ENCODE assay signal across 8 cellular contexts in the genomic region with DNA sequence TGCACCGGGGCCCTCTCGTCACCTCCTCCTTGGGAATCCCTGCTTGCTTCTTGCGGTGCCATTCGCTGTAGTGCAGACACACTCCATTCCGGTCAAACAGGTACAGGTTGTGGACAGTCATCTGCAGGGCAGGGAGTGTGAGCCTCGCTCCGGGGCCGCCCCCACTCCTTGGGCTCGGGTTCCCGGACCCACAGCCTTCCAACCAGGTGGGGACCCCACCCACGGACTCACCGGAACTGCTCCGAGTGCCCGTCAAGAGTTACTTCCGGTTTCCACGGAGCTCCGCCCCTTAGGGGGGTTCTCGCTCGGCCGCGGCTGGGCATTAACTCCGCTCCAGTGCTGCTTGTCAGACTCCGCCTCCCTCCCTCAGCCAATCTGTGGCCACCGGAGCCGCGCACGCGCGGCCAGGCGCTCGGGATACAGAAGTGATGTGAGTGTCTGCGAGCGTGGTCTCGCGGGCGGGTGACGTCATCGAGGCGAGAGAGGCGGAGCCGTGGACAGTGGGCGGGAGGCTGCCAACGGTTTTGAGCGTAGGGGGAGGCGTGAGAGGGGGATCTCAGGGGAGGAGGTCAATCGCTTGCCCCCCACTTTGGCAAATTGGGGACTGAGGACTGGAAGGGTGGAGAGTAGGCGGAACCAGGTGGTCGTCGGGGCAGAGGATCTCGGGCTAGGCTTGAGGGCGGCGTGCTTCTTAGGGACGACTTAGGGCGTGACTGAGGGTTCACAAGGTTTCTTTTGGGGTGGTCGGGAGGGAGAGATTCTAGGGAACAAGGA. TPM values are rescaled to one million over a fixed set of nuclear protein-coding genes. Genes with fewer than 3 reads are reported as not detected.
A peak's percentile ranks its signal among the peaks of the same experiment; 100 is the strongest.
DNase-seq lines count a peak whose midpoint lies in the region; ATAC-seq, FAIRE-seq and TF ChIP-seq lines count a peak whose summit lies in the region.

Gene CNTROB (plus strand): TSS at position 498 of the 774 bp plus-strand sequence. CDS start 874 bp downstream, outside the sequence.
A gene with protein sequence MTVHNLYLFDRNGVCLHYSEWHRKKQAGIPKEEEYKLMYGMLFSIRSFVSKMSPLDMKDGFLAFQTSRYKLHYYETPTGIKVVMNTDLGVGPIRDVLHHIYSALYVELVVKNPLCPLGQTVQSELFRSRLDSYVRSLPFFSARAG (minus strand): TSS at position 238 of the 774 bp plus-strand sequence. CDS start 117 bp downstream, at position 121.

- H3K4me1 Mint-ChIP-seq in activated CD8-positive, alpha-beta memory T cell treated with anti-CD3 and anti-CD28 coated beads, Interleukin-2, amount 10 ng/mL, durations not matched to agents 7 days and 5 days = peaks cover 54% of the 10 kb centered on the region

- CTCF ChIA-PET in activated CD8-positive, alpha-beta memory T cell treated with anti-CD3 and anti-CD28 coated beads, Interleukin-2, amount 10 ng/mL, durations not matched to agents 7 days and 5 days (lab: Charles Lee) = interaction anchor here (0.6 to 12.2 kb wide), 25 partner anchors 9 to 244 kb away, joined by 3 to 130 read pairs (median 6); partner anchors contain the start of genes NAA38, RNF227 and TP53
- CTCF ChIA-PET in H1 (lab: Charles Lee; ENCODE audit: partially characterized antibody) = interaction anchor here (0.6 to 5.7 kb wide), 25 partner anchors 9 to 253 kb away, joined by 3 to 33 read pairs (median 4); no protein-coding TSS in a partner anchor

- H3K4me3 ChIP-seq in NT2/D1 (ENCODE audit: insufficient read length, low read depth) (peak within 1 kb of the TSS; percentile 86), H1 (ENCODE audit: extremely low read depth in 1 of 4, insufficient read depth in 2 of 4, low read depth in 3 of 4, low read length in 4 of 4) (peak within 1 kb of the TSS; percentile 80 to 95 (median 89)), mesendoderm (ENCODE audit: low read length) (peak within 1 kb of the TSS; percentile 94)

- H3K56ac ChIP-seq in H1 (replicated peaks; ENCODE audit: insufficient read length, low read depth, low read length) (peak within 1 kb of the TSS; percentile 4), mesendoderm (ENCODE audit: low read length) (peak within 1 kb of the TSS; percentile 100)

- H3K36me3 Mint-ChIP-seq in activated CD8-positive, alpha-beta memory T cell treated with anti-CD3 and anti-CD28 coated beads, Interleukin-2, amount 10 ng/mL, durations not matched to agents 7 days and 5 days = peaks cover 28% of the 10 kb centered on the region

- H2AK5ac ChIP-seq in H1 (ENCODE audit: low read depth, low read length) = no peak within 1 kb of the TSS
- no peak within 1 kb of the TSS for H2AK5ac ChIP-seq in mesendoderm (ENCODE audit: low read length)

- no peak for TF ChIP-seq POLR2A in H1 (IDR thresholded peaks at IDR 0.05; ENCODE audit: control extremely low read depth in 1 of 2, low read depth in 2 of 2, low read length in 2 of 2)

- no peak within 1 kb of the TSS for H4K8ac ChIP-seq in H1 (ENCODE audit: extremely low read depth, insufficient read depth, low read length)
- H4K8ac ChIP-seq in mesendoderm (ENCODE audit: low read depth, low read length) = no peak within 1 kb of the TSS

- TF ChIP-seq EP300 in H1 (IDR thresholded peaks at IDR 0.05; ENCODE audit: borderline replicate concordance in 1 of 2, low read depth in 2 of 2, low read length in 2 of 2) = no peak

- peak within 1 kb of the TSS; percentile 16; the same call in 1 of the 2 replicates for H3K27ac ChIP-seq in H1 (ENCODE audit: low read depth, low read length)
- no peak within 1 kb of the TSS for H3K27ac ChIP-seq in mesendoderm (ENCODE audit: low read depth, low read length)

- H2AFZ ChIP-seq in H1 (ENCODE audit: low read length) = peak within 1 kb of the TSS; percentile 93

- ATAC-seq in GM21381 (IDR thresholded peaks at IDR 0.05; ENCODE audit: unreplicated experiment) = peak; percentile 90
- peak; percentile 97 for ATAC-seq in activated CD8-positive, alpha-beta memory T cell treated with anti-CD3 and anti-CD28 coated beads, Interleukin-2, amount 10 ng/mL, durations not matched to agents 7 days and 5 days

- H2BK12ac ChIP-seq in H1 (ENCODE audit: low read depth, low read length) = no peak within 1 kb of the TSS

- H3K4ac ChIP-seq in H1 (replicated peaks; ENCODE audit: insufficient read length, low read depth, low read length) = peak within 1 kb of the TSS; percentile 64
- no peak within 1 kb of the TSS for H3K4ac ChIP-seq in mesendoderm (ENCODE audit: low read depth, low read length)

- TF ChIP-seq CTCF in H1 (IDR thresholded peaks at IDR 0.05; ENCODE audit: control extremely low read depth in 1 of 3, insufficient read depth in 1 of 3, low read depth in 1 of 3, low read length in 3 of 3) = peak in 1 of 3 experiments; percentile 6; a peak in 1 of 4 replicates

- no peak for TF ChIP-seq RAD21 in H1 (IDR thresholded peaks at IDR 0.05 in 1 of 2, conservative IDR thresholded peaks at IDR 0.05 in 1 of 2; ENCODE audit: low read depth in 2 of 2, low read length in 2 of 2)

- H3K4me2 ChIP-seq in H1 (ENCODE audit: insufficient read depth in 1 of 2, low read depth in 2 of 2, low read length in 2 of 2) (peak within 1 kb of the TSS; percentile 96 to 98), mesendoderm (ENCODE audit: low read length) (peak within 1 kb of the TSS; percentile 96)

- H3K79me2 ChIP-seq in H1 (ENCODE audit: control insufficient read depth in 1 of 2, insufficient read depth in 2 of 2, low read length in 2 of 2) = 0 out of 4 replicates have a peak, but pooled peaks cover 0 to 4% of the 10 kb centered on the region in 2 experiments
- peaks cover 2% of the 10 kb centered on the region for H3K79me2 ChIP-seq in mesendoderm (ENCODE audit: control insufficient read depth, insufficient read depth, low read length)

- peak within 1 kb of the TSS; percentile 81 for H4K5ac ChIP-seq in H1 (ENCODE audit: insufficient read length, low read depth, low read length)
- no peak within 1 kb of the TSS for H4K5ac ChIP-seq in mesendoderm (ENCODE audit: low read length)

- H3K27me3 ChIP-seq in NT2/D1 (ENCODE audit: insufficient read depth, insufficient read length) = peaks cover 13% of the 10 kb centered on the region
- H3K27me3 ChIP-seq in H1 (replicated peaks in 1 of 4; ENCODE audit: control insufficient read depth in 3 of 4, extremely low read depth in 1 of 4, insufficient read depth in 3 of 4, low read length in 3 of 4) = peaks cover 11 to 28% (median 25%) of the 10 kb centered on the region in 4 experiments
- H3K27me3 ChIP-seq in mesendoderm (ENCODE audit: insufficient read depth, low read length, poor library complexity) = peaks cover 8% of the 10 kb centered on the region

- H3K79me1 ChIP-seq in H1 (ENCODE audit: low read depth, low read length) = no peaks in the 10 kb centered on the region
- peaks cover 9% of the 10 kb centered on the region for H3K79me1 ChIP-seq in mesendoderm (ENCODE audit: low read length)

- H3K27ac Mint-ChIP-seq in activated CD8-positive, alpha-beta memory T cell treated with anti-CD3 and anti-CD28 coated beads, Interleukin-2, amount 10 ng/mL, durations not matched to agents 7 days and 5 days = peak within 1 kb of the TSS; percentile 97

- POLR2A ChIA-PET in H1 (lab: Charles Lee; ENCODE audit: partially characterized antibody) = interaction anchor here (0.5 to 3.3 kb wide), 12 partner anchors 9 to 246 kb away, joined by 3 to 11 read pairs (median 4); partner anchors contain the start of genes NAA38 and RNF227

- no peak for FAIRE-seq in H1 (lab: Jason Lieb, UNC)

- H2BK120ac ChIP-seq in H1 (replicated peaks; ENCODE audit: low read depth, low read length) = no peak within 1 kb of the TSS
- H2BK120ac ChIP-seq in mesendoderm (ENCODE audit: low read depth, low read length) = no peak within 1 kb of the TSS

- H4K91ac ChIP-seq in H1 (replicated peaks; ENCODE audit: insufficient read length, low read length) = peak within 1 kb of the TSS; percentile 48

- H4K20me1 ChIP-seq in H1 (replicated peaks in 1 of 2; ENCODE audit: control insufficient read depth in 1 of 2, insufficient read depth in 2 of 2, low read length in 2 of 2) = peaks cover 0 to 5% of the 10 kb centered on the region in 2 experiments

- H2BK5ac ChIP-seq in H1 (ENCODE audit: low read depth, low read length) = peak within 1 kb of the TSS; percentile 84; the same call in 1 of the 2 replicates
- H2BK5ac ChIP-seq in mesendoderm (ENCODE audit: low read length) = peak within 1 kb of the TSS; percentile 81

- H2BK20ac ChIP-seq in H1 (ENCODE audit: low read length) = no peak within 1 kb of the TSS

- WGBS in H1 (ENCODE audit: extremely low coverage in 1 of 2, insufficient coverage in 1 of 2, insufficient read length in 1 of 2, insufficient replicate concordance in 2 of 2, low coverage in 1 of 2, low lambda C conversion rate in 2 of 2, missing lambda C conversion rate in 1 of 2), 2 experiments = 2% methylated on average over 42 of the region's 55 CpGs; no CpG with 5 or more reads in 1 of the 2 experiments
- WGBS in mesendoderm (ENCODE audit: extremely low coverage, insufficient coverage, low lambda C conversion rate) = no CpG with 5 or more reads among the region's 55 CpGs

- H2BK15ac ChIP-seq in H1 (ENCODE audit: low read length) (no peak within 1 kb of the TSS), mesendoderm (replicated peaks; ENCODE audit: low read depth) (no peak within 1 kb of the TSS)

- peak within 1 kb of the TSS; percentile 85 for H3K9ac ChIP-seq in NT2/D1 (ENCODE audit: insufficient read length, low read depth)
- peak within 1 kb of the TSS in 3 of 4 experiments; percentile 31 to 69 (median 67); a peak in 6 of 7 replicates for H3K9ac ChIP-seq in H1 (replicated peaks in 1 of 4; ENCODE audit: extremely low read depth in 1 of 4, low read depth in 3 of 4, low read length in 3 of 4)
- H3K9ac ChIP-seq in mesendoderm (ENCODE audit: low read length) = peak within 1 kb of the TSS; percentile 98

- H3K9me3 ChIP-seq in NT2/D1 (ENCODE audit: insufficient read depth, low read length) = no peaks in the 10 kb centered on the region
- no peaks in the 10 kb centered on the region for H3K9me3 ChIP-seq in H1 (ENCODE audit: insufficient read depth in 2 of 2, low read depth in 1 of 2, low read length in 1 of 2)

- H3K14ac ChIP-seq in H1 (ENCODE audit: insufficient read length) = no peak within 1 kb of the TSS

- H3K36me3 ChIP-seq in NT2/D1 (ENCODE audit: insufficient read depth, insufficient read length, low read length) = peaks cover 27% of the 10 kb centered on the region
- H3K36me3 ChIP-seq in H1 (ENCODE audit: control insufficient read depth in 2 of 4, insufficient read depth in 4 of 4, low read length in 3 of 4) = peaks cover 3 to 16% (median 7%) of the 10 kb centered on the region in 4 experiments; a peak in 4 of 8 replicates
- H3K36me3 ChIP-seq in mesendoderm (ENCODE audit: control insufficient read depth, insufficient read depth, low read length) = no peaks in the 10 kb centered on the region

- no peak within 1 kb of the TSS for H3K23ac ChIP-seq in H1 (ENCODE audit: insufficient read length)
- H3K23ac ChIP-seq in mesendoderm (ENCODE audit: low read length) = peak within 1 kb of the TSS; percentile 97

- H3K4me3 Mint-ChIP-seq in activated CD8-positive, alpha-beta memory T cell treated with anti-CD3 and anti-CD28 coated beads, Interleukin-2, amount 10 ng/mL, durations not matched to agents 7 days and 5 days = peak within 1 kb of the TSS; percentile 97

- H3K18ac ChIP-seq in H1 (ENCODE audit: extremely low read depth, low read length) = peak within 1 kb of the TSS; percentile 97
- no peak within 1 kb of the TSS for H3K18ac ChIP-seq in mesendoderm (ENCODE audit: low read length)

- no peaks in the 10 kb centered on the region for H3K9me3 Mint-ChIP-seq in activated CD8-positive, alpha-beta memory T cell treated with anti-CD3 and anti-CD28 coated beads, Interleukin-2, amount 10 ng/mL, durations not matched to agents 7 days and 5 days (ENCODE audit: low read depth)

- DNase-seq in COR-L47 (lab: John Stamatoyannopoulos, UW) = peak; percentile 92
- peak; percentile 56 to 100 (median 99) for DNase-seq in HUDEP-2 (lab: John Stamatoyannopoulos, UW; ENCODE audit: unreplicated experiment in 76 of 76)
- peak; percentile 91 for DNase-seq in NT2/D1 (ENCODE audit: low read depth, low spot score)
- DNase-seq in activated CD8-positive, alpha-beta memory T cell treated with anti-CD3 and anti-CD28 coated beads, Interleukin-2, amount 10 ng/mL, durations not matched to agents 7 days and 5 days = peak; percentile 100
- DNase-seq in H1 (ENCODE audit: low read depth in 1 of 2, low spot score in 2 of 2) = peak; percentile 90 to 98
- DNase-seq in mesendoderm = peak; percentile 99
- DNase-seq in stimulated activated CD8-positive, alpha-beta memory T cell treated with anti-CD3 and anti-CD28 coated beads, Interleukin-15, amount 100 ng/mL, for 1 hour (ENCODE audit: low read depth) = peak; percentile 98

- no peaks in the 10 kb centered on the region for H3K27me3 Mint-ChIP-seq in activated CD8-positive, alpha-beta memory T cell treated with anti-CD3 and anti-CD28 coated beads, Interleukin-2, amount 10 ng/mL, durations not matched to agents 7 days and 5 days

- H3K4me1 ChIP-seq in NT2/D1 (ENCODE audit: insufficient read depth, insufficient read length) (peaks cover 3% of the 10 kb centered on the region), H1 (replicated peaks in 1 of 4; ENCODE audit: control insufficient read depth in 3 of 4, insufficient read depth in 4 of 4, low read length in 3 of 4) (peaks cover 0 to 5% (median 3%) of the 10 kb centered on the region in 4 experiments; a peak in 4 of 7 replicates), mesendoderm (ENCODE audit: control insufficient read depth, low read depth, low read length) (peaks cover 5% of the 10 kb centered on the region)

- H3K23me2 ChIP-seq in H1 (ENCODE audit: low read depth, low read length) = peaks cover 15% of the 10 kb centered on the region

RNA-seq across cellular contexts. Expression of gene CNTROB, which starts in this region (rescaled TPM):
- 10 to 100 TPM; 56.8 to 69.2 TPM for total RNA-seq in activated CD8-positive, alpha-beta memory T cell treated with anti-CD3 and anti-CD28 coated beads, Interleukin-2, amount 10 ng/mL, durations not matched to agents 7 days and 5 days
- total RNA-seq in H1 (2021; fragmentation: NEBNext Ultra II Directional; extraction: Animal tissue kit (Norgen Biotek cat#: 25700)) = 30.0 and 31.9 TPM in 2 replicates
- polyA plus RNA-seq in H1 (2011; rRNA removed) = 20.5 and 28.2 TPM in 2 replicates
- polyA plus RNA-seq in H1 (2011; cell fraction: cytosol; rRNA removed) = 31.0 TPM
- 91.0 TPM for polyA plus RNA-seq in H1 (2011; cell fraction: nucleus; rRNA removed)
- polyA plus RNA-seq in H1 (2012, experiment 1 of 2) = 29.7 to 32.7 TPM (median 31.3 TPM) in 4 replicates
- 21.6 TPM for polyA plus RNA-seq in H1 (2012, experiment 2 of 2)
- 21.0 TPM for polyA plus RNA-seq in H1 (2013, experiment 1 of 2)
- 20.3 TPM for polyA plus RNA-seq in H1 (2013, experiment 2 of 2)
- 13.3 and 23.5 TPM in 2 replicates for polyA minus RNA-seq in H1 (2011; rRNA and poly(A)+ RNA removed)
- 14.5 TPM for polyA minus RNA-seq in H1 (2011; cell fraction: cytosol; rRNA and poly(A)+ RNA removed)
- 25.0 TPM for polyA minus RNA-seq in H1 (2011; cell fraction: nucleus; rRNA and poly(A)+ RNA removed)
- 21.6 TPM for polyA plus RNA-seq in mesendoderm (2013, experiment 1 of 2)
- 20.3 TPM for polyA plus RNA-seq in mesendoderm (2013, experiment 2 of 2)

RNA-seq across cellular contexts. Expression of the second gene that starts in this region (rescaled TPM):
- 100 to 1,000 TPM; 216 to 245 TPM for total RNA-seq in activated CD8-positive, alpha-beta memory T cell treated with anti-CD3 and anti-CD28 coated beads, Interleukin-2, amount 10 ng/mL, durations not matched to agents 7 days and 5 days
- total RNA-seq in H1 (2021; fragmentation: NEBNext Ultra II Directional; extraction: Animal tissue kit (Norgen Biotek cat#: 25700)) = 99.3 and 114 TPM in 2 replicates
- 170 and 194 TPM in 2 replicates for polyA plus RNA-seq in H1 (2011; rRNA removed)
- 146 TPM for polyA plus RNA-seq in H1 (2011; cell fraction: cytosol; rRNA removed)
- 89.5 TPM for polyA plus RNA-seq in H1 (2011; cell fraction: nucleus; rRNA removed)
- 153 to 167 TPM (median 161 TPM) in 4 replicates for polyA plus RNA-seq in H1 (2012, experiment 1 of 2)
- 221 TPM for polyA plus RNA-seq in H1 (2012, experiment 2 of 2)
- 103 TPM for polyA plus RNA-seq in H1 (2013, experiment 1 of 2)
- polyA plus RNA-seq in H1 (2013, experiment 2 of 2) = 107 TPM
- polyA minus RNA-seq in H1 (2011; rRNA and poly(A)+ RNA removed) = 69.5 and 107 TPM in 2 replicates
- polyA minus RNA-seq in H1 (2011; cell fraction: cytosol; rRNA and poly(A)+ RNA removed) = 54.1 TPM
- polyA minus RNA-seq in H1 (2011; cell fraction: nucleus; rRNA and poly(A)+ RNA removed) = 32.8 TPM
- 86.5 TPM for polyA plus RNA-seq in mesendoderm (2013, experiment 1 of 2)
- polyA plus RNA-seq in mesendoderm (2013, experiment 2 of 2) = 91.3 TPM
